ENCODE assay signal across 17 cellular contexts in the genomic region with DNA sequence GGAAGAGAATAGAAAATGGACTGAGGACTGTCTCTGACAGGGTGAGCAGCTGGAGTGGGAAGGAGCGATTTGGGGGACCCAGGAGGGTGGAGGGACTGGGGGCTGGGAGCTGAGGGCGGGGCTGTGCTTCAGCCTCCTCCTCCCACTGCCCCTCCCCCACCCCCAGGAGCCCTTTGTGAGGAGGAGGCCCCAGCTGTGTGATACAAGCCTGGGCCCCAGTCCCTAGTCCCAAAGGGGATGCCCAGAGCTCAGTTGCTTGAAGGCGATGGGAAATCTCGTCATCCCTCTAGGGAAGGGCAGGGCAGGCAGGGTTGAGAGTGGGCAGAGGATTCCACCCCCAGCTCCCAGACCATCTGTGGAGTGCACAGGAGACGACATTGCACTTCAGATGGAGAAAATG. TPM values are rescaled to one million over a fixed set of nuclear protein-coding genes. Genes with fewer than 3 reads are reported as not detected.
"Had no signal": no experiment of that assay in that cellular context is flagged by ENCODE, and none has a peak within 500 bp of the region (broad histone marks: within the 10 kb centered on the region; RNA-seq: fewer than 3 reads in every experiment).

A gene (plus strand): TSS at position 251 of the 400 bp plus-strand sequence. CDS start 15 bp downstream, at position 266.

- H3K27ac Mint-ChIP-seq: activated CD8-positive, alpha-beta T cell treated with anti-CD3 and anti-CD28 coated beads, Interleukin-2, amount 10 ng/mL, durations not matched to agents 7 days and 5 days; activated T-helper 17 cell treated with anti-CD3 and anti-CD28 coated beads, Interleukin-2, amount 50 U/mL, for 72 hours; effector memory CD8-positive, alpha-beta T cell; naive thymus-derived CD4-positive, alpha-beta T cell had no signal

- H3K9me3 Mint-ChIP-seq: activated T-helper 17 cell treated with anti-CD3 and anti-CD28 coated beads, Interleukin-2, amount 50 U/mL, for 72 hours; effector memory CD8-positive, alpha-beta T cell; naive thymus-derived CD4-positive, alpha-beta T cell had no signal

- H3K4me3 Mint-ChIP-seq: activated CD8-positive, alpha-beta T cell treated with anti-CD3 and anti-CD28 coated beads, Interleukin-2, amount 10 ng/mL, durations not matched to agents 7 days and 5 days; activated T-helper 17 cell treated with anti-CD3 and anti-CD28 coated beads, Interleukin-2, amount 50 U/mL, for 72 hours; effector memory CD8-positive, alpha-beta T cell; naive thymus-derived CD4-positive, alpha-beta T cell had no signal

- H3K4me1 Mint-ChIP-seq: activated T-helper 17 cell treated with anti-CD3 and anti-CD28 coated beads, Interleukin-2, amount 50 U/mL, for 72 hours had no signal

- H3K36me3 Mint-ChIP-seq: naive thymus-derived CD4-positive, alpha-beta T cell had no signal

- DNase-seq: activated CD4-positive, alpha-beta T cell treated with anti-CD3 and anti-CD28 coated beads for 1 hour; activated CD8-positive, alpha-beta T cell treated with anti-CD3 and anti-CD28 coated beads, Interleukin-2, amount 10 ng/mL, durations not matched to agents 7 days and 5 days; activated naive CD4-positive, alpha-beta T cell treated with anti-CD3 and anti-CD28 coated beads, Interleukin-2, amount 50 U/mL, for 16 hours; central memory CD4-positive, alpha-beta T cell; effector memory CD8-positive, alpha-beta T cell; nucleus accumbens; sigmoid colon; stimulated activated naive CD8-positive, alpha-beta T cell treated with anti-CD3 and anti-CD28 coated beads, Interleukin-15, Interleukin-2, amounts not matched to agents 100 U/mL and 50 U/mL, for 24 hours; testis had no signal

- ATAC-seq: activated CD8-positive, alpha-beta T cell treated with anti-CD3 and anti-CD28 coated beads, Interleukin-2, amount 10 ng/mL, durations not matched to agents 7 days and 5 days; activated T-helper 17 cell treated with anti-CD3 and anti-CD28 coated beads, Interleukin-2, amount 50 U/mL, for 72 hours; effector memory CD8-positive, alpha-beta T cell; naive thymus-derived CD4-positive, alpha-beta T cell; stimulated activated naive CD8-positive, alpha-beta T cell treated with anti-CD3 and anti-CD28 coated beads, Interleukin-15, Interleukin-2, amounts not matched to agents 100 U/mL and 50 U/mL, for 24 hours had no signal

RNA-seq across cellular contexts. Expression of the gene that starts here (rescaled TPM):
- total RNA-seq: activated CD8-positive, alpha-beta T cell treated with anti-CD3 and anti-CD28 coated beads, Interleukin-2, amount 10 ng/mL, durations not matched to agents 7 days and 5 days; activated T-helper 17 cell treated with anti-CD3 and anti-CD28 coated beads, Interleukin-2, amount 50 U/mL, for 72 hours; adrenal gland; epithelial cell of proximal tubule; glomerular endothelial cell; lung microvascular endothelial cell; mononuclear cell; naive thymus-derived CD4-positive, alpha-beta T cell; pulmonary artery endothelial cell; sigmoid colon had no signal
